In the genomic region with DNA sequence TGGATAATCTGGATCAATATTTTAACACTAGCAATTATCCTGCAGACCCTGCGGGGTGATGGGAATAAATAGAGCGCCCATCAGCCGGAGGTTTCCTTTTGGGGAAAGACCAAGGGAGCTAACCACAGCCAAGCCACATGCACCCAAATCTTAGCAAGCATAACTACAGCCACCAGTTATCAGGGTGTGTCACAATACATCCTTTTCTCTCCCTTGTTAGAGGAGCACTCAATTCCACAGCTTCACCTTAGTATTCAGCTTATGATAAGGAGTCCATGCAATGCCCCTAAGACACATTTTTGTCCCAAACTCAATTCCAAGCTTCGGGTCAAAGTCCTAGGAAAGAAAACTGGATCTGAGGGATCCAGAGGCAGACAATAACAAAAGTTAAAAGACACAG, we compare ENCODE assay signal across 33 cellular contexts.
"Had no signal": no experiment of that assay in that cellular context is flagged by ENCODE, and none has a peak within 500 bp of the region (broad histone marks: within the 10 kb centered on the region; RNA-seq: fewer than 3 reads in every experiment).

No MANE protein-coding gene starts in this region.

- H3K36me3 Mint-ChIP-seq: mesothelial cell of epicardium, naive B cell had no signal

- H3K4me2 ChIP-seq: neural progenitor cell, smooth muscle cell had no signal

- FAIRE-seq: islet of Langerhans, kidney, urothelium cell line had no signal

- ATAC-seq: left colon; left lung; lower lobe of right lung; natural killer cell; psoas muscle; right lobe of liver; stimulated activated memory B cell treated with anti-CD40 and anti-IgM and Interleukin-4, amounts not matched to agents 10 μg/mL and 1 μg/mL and 100 μg/mL, for 72 hours; stimulated activated naive CD8-positive, alpha-beta T cell treated with anti-CD3 and anti-CD28 coated beads, Interleukin-15, Interleukin-2, amounts not matched to agents 100 U/mL and 50 U/mL, for 24 hours; upper lobe of right lung had no signal

- H3K9ac ChIP-seq: neural progenitor cell, parathyroid adenoma had no signal

- H3K36me3 ChIP-seq: neural progenitor cell, thoracic aorta had no signal

- H3K79me2 ChIP-seq: parathyroid adenoma had no signal

- H3K27ac ChIP-seq: left lung, lower lobe of right lung, neural progenitor cell, neutrophil, parathyroid adenoma, psoas muscle, right atrium auricular region, right lobe of liver, stomach, thoracic aorta, tibial artery, upper lobe of right lung had no signal

- H3K4me1 Mint-ChIP-seq: immature natural killer cell; mesothelial cell of epicardium; natural killer cell; stimulated activated memory B cell treated with anti-CD40 and anti-IgM and Interleukin-4, amounts not matched to agents 10 μg/mL and 1 μg/mL and 100 μg/mL, for 72 hours had no signal

- H3K4me3 Mint-ChIP-seq: immature natural killer cell; mesothelial cell of epicardium; naive B cell; natural killer cell; nephron progenitor cell; neural progenitor cell; stimulated activated memory B cell treated with anti-CD40 and anti-IgM and Interleukin-4, amounts not matched to agents 10 μg/mL and 1 μg/mL and 100 μg/mL, for 72 hours had no signal

- H3K9me3 ChIP-seq: left lung, lower lobe of right lung, neutrophil, psoas muscle, right atrium auricular region, right lobe of liver, stomach, thoracic aorta, tibial artery, upper lobe of right lung had no signal

- H3K4me1 ChIP-seq: left lung, lower lobe of right lung, parathyroid adenoma, right atrium auricular region, right lobe of liver, stomach, tibial artery, upper lobe of right lung had no signal

- H3K4me3 ChIP-seq: left lung, lower lobe of right lung, neural progenitor cell, psoas muscle, right atrium auricular region, right lobe of liver, smooth muscle cell, stomach, thoracic aorta, tibial artery, upper lobe of right lung had no signal

- H3K27ac Mint-ChIP-seq: immature natural killer cell; mesothelial cell of epicardium; natural killer cell; nephron progenitor cell; neural progenitor cell; stimulated activated memory B cell treated with anti-CD40 and anti-IgM and Interleukin-4, amounts not matched to agents 10 μg/mL and 1 μg/mL and 100 μg/mL, for 72 hours had no signal

- H3K9me3 Mint-ChIP-seq: immature natural killer cell; naive B cell; natural killer cell; stimulated activated memory B cell treated with anti-CD40 and anti-IgM and Interleukin-4, amounts not matched to agents 10 μg/mL and 1 μg/mL and 100 μg/mL, for 72 hours had no signal

- DNase-seq: hippocampal formation; immature natural killer cell; kidney; left colon; left lung; lower lobe of right lung; mammary epithelial cell; mesenchymal stem cell; naive B cell; natural killer cell; nephron progenitor cell; occipital lobe; psoas muscle; right lobe of liver; stimulated activated CD4-positive, alpha-beta T cell treated with anti-CD3 and anti-CD28 coated beads, Interleukin-1b, Interleukin-23, amount 100 ng/mL, for 48 hours; stimulated activated CD4-positive, alpha-beta T cell treated with anti-CD3 and anti-CD28 coated beads, Interleukin-2, amount 100 ng/mL, for 48 hours; stimulated activated CD4-positive, alpha-beta T cell treated with anti-CD3 and anti-CD28 coated beads, Interleukin-4, amount 100 ng/mL, for 4 hours; stimulated activated CD8-positive, alpha-beta memory T cell treated with anti-CD3 and anti-CD28 coated beads, Interleukin-4, amount 100 ng/mL, for 48 hours; stimulated activated naive CD8-positive, alpha-beta T cell treated with anti-CD3 and anti-CD28 coated beads, Interleukin-15, Interleukin-2, amounts not matched to agents 100 U/mL and 50 U/mL, for 24 hours; stomach; tibial artery; trophoblast cell; upper lobe of right lung had no signal

- H3K27me3 ChIP-seq: left lung, neural progenitor cell, right atrium auricular region, right lobe of liver, stomach, tibial artery, upper lobe of right lung had no signal

- H2AFZ ChIP-seq: parathyroid adenoma had no signal
